8 cellular contexts compared by ENCODE assay signal in genomic region chr4:99179178-99179577, GRCh38. TPM values are rescaled to one million over a fixed set of nuclear protein-coding genes. Genes with fewer than 3 reads are reported as not detected.
"Had no signal": no experiment of that assay in that cellular context is flagged by ENCODE, and none has a peak within 500 bp of the region (broad histone marks: within the 10 kb centered on the region; RNA-seq: fewer than 3 reads in every experiment).

No MANE protein-coding gene starts in this region.

- ATAC-seq: GM12878 had no signal

- DNase-seq: GF-D8 had no signal

- H3K4me3 ChIP-seq: GM12878 had no signal

- FAIRE-seq: G401.6, GM12878, GM12891, GM12892, GM18507, GM19239 had no signal

RNA-seq across cellular contexts. Expression of gene ADH4, which starts 35.1 kb away (rescaled TPM):
- total RNA-seq: G401, GM12878 had no signal
- polyA plus RNA-seq: GM12878 had no signal

RNA-seq across cellular contexts. Expression of gene ADH6, which starts 39.9 kb away (rescaled TPM):
- total RNA-seq: G401, GM12878 had no signal
